Comparison of ENCODE assay signal across 14 cellular contexts in genomic region chr1:212520746-212521145, GRCh38.
A peak's percentile ranks its signal among the peaks of the same experiment; 100 is the strongest.
DNase-seq lines count a peak whose midpoint lies in the region; ATAC-seq and TF ChIP-seq lines count a peak whose summit lies in the region.
"Had no signal": no experiment of that assay in that cellular context is flagged by ENCODE, and none has a peak within 500 bp of the region (broad histone marks: within the 10 kb centered on the region; RNA-seq: fewer than 3 reads in every experiment).

No MANE protein-coding gene starts in this region.

- BruUV-seq in PC-3 (replicated peaks; lab: Mats Ljungman, UMichigan), result no TSS peak

- no peaks in the 10 kb centered on the region for H4K20me1 ChIP-seq in PC-3 (ENCODE audit: low read length)
- H4K20me1 ChIP-seq: BLaER1 had no signal

- H3K9me2 ChIP-seq in PC-3 (replicated peaks; ENCODE audit: low read length), result no peaks in the 10 kb centered on the region

- intact Hi-C loops in mucosa of descending colon (cut with DNase I, micrococcal nuclease) (no loop called here), PC-3 (cut with micrococcal nuclease) (no loop called here)
- intact Hi-C loops in activated CD8-positive, alpha-beta T cell treated with anti-CD3 and anti-CD28 coated beads for 36 hours (cut with micrococcal nuclease), result no loop called here

- ATAC-seq in mucosa of descending colon, result peak; percentile 64
- ATAC-seq in PC-3, result no peak
- ATAC-seq in activated CD8-positive, alpha-beta T cell treated with anti-CD3 and anti-CD28 coated beads for 36 hours, result no peak

- no peak overlapping the region for H3K9ac ChIP-seq in PC-3 (ENCODE audit: low read length)
- H3K9ac ChIP-seq: BLaER1 had no signal

- H3K4me3 Mint-ChIP-seq in activated CD8-positive, alpha-beta T cell treated with anti-CD3 and anti-CD28 coated beads for 36 hours, result no peak overlapping the region
- H3K4me3 Mint-ChIP-seq: CD8-positive, alpha-beta memory T cell had no signal

- POLR2A ChIA-PET in PC-3 (lab: Charles Lee; ENCODE audit: unreplicated experiment), result no interaction called here
- POLR2A ChIA-PET in activated CD8-positive, alpha-beta T cell treated with anti-CD3 and anti-CD28 coated beads for 36 hours (lab: Charles Lee), result no interaction called here

- TF ChIP-seq CTCF in mucosa of descending colon (IDR thresholded peaks at IDR 0.05) (no peak), PC-3 (conservative IDR thresholded peaks at IDR 0.05; ENCODE audit: low read depth, low read length) (no peak), coronary artery (IDR thresholded peaks at IDR 0.05) (no peak)
- no peak for TF ChIP-seq CTCF in activated CD8-positive, alpha-beta T cell treated with anti-CD3 and anti-CD28 coated beads for 36 hours (IDR thresholded peaks at IDR 0.05)

- peak; percentile 57 for DNase-seq in DMS 273 (lab: John Stamatoyannopoulos, UW; ENCODE audit: unreplicated experiment)
- DNase-seq in DMS 273 treated with DMSO at 0.1 percent for 48 hours (lab: John Stamatoyannopoulos, UW), result no peak
- peak; percentile 85 to 94 for DNase-seq in SJCRH30
- DNase-seq in mucosa of descending colon, result peak in 2 of 3 donors; percentile 40 to 67
- no peak for DNase-seq in PC-3
- no peak for DNase-seq in activated CD8-positive, alpha-beta T cell treated with anti-CD3 and anti-CD28 coated beads for 36 hours
- DNase-seq in T-helper 9 cell, result no peak
- no peak for DNase-seq in coronary artery (ENCODE audit: low spot score)
- DNase-seq: Caco-2; CD8-positive, alpha-beta memory T cell; HCEC 1CT had no signal

- no peaks in the 10 kb centered on the region for H3K79me2 ChIP-seq in PC-3 (ENCODE audit: low read length)

- no peak overlapping the region for H3K4me3 ChIP-seq in SJCRH30
- H3K4me3 ChIP-seq in mucosa of descending colon, result no peak overlapping the region
- no peak overlapping the region for H3K4me3 ChIP-seq in PC-3 (ENCODE audit: low read length)
- no peak overlapping the region for H3K4me3 ChIP-seq in coronary artery
- H3K4me3 ChIP-seq: BLaER1 had no signal

- H3K36me3 ChIP-seq in SJCRH30 (no peaks in the 10 kb centered on the region), mucosa of descending colon (ENCODE audit: low read depth) (no peaks in the 10 kb centered on the region), PC-3 (ENCODE audit: low read depth, low read length) (no peaks in the 10 kb centered on the region)
- H3K36me3 ChIP-seq: BLaER1 had no signal

- H3K27me3 ChIP-seq in SJCRH30 (no peaks in the 10 kb centered on the region), PC-3 (ENCODE audit: low read length) (peaks cover 3% of the 10 kb centered on the region; the same call in 1 of the 2 replicates)
- H3K27me3 ChIP-seq: BLaER1 had no signal

- H3K27me3 Mint-ChIP-seq in activated CD8-positive, alpha-beta T cell treated with anti-CD3 and anti-CD28 coated beads for 36 hours, result peaks cover 26% of the 10 kb centered on the region

- H3K9me3 Mint-ChIP-seq in activated CD8-positive, alpha-beta T cell treated with anti-CD3 and anti-CD28 coated beads for 36 hours, result no peaks in the 10 kb centered on the region
- H3K9me3 Mint-ChIP-seq: CD8-positive, alpha-beta memory T cell had no signal

- H3K9me3 ChIP-seq in SJCRH30 (replicated peaks), result no peaks in the 10 kb centered on the region
- H3K9me3 ChIP-seq in mucosa of descending colon, result no peaks in the 10 kb centered on the region
- H3K9me3 ChIP-seq in PC-3 (ENCODE audit: low read length), result no peaks in the 10 kb centered on the region
- H3K9me3 ChIP-seq: BLaER1, Caco-2 had no signal

- H3K4me2 ChIP-seq in PC-3 (ENCODE audit: low read length), result no peak overlapping the region
- H3K4me2 ChIP-seq: BLaER1 had no signal

- H2AFZ ChIP-seq in PC-3 (ENCODE audit: low read length), result no peak overlapping the region

- no peaks in the 10 kb centered on the region for H3K36me3 Mint-ChIP-seq in activated CD8-positive, alpha-beta T cell treated with anti-CD3 and anti-CD28 coated beads for 36 hours (ENCODE audit: low read depth)
- H3K36me3 Mint-ChIP-seq: CD8-positive, alpha-beta memory T cell had no signal

- no peaks in the 10 kb centered on the region for H3K4me1 Mint-ChIP-seq in activated CD8-positive, alpha-beta T cell treated with anti-CD3 and anti-CD28 coated beads for 36 hours (ENCODE audit: low read depth)

- no peaks in the 10 kb centered on the region for H3F3A ChIP-seq in PC-3 (ENCODE audit: low read length, unreplicated experiment)

- peaks cover 37% of the 10 kb centered on the region for H3K4me1 ChIP-seq in SJCRH30
- H3K4me1 ChIP-seq in mucosa of descending colon (ENCODE audit: low read depth), result peaks cover 18% of the 10 kb centered on the region
- H3K4me1 ChIP-seq in PC-3 (ENCODE audit: insufficient read depth, low read length), result peaks cover 4% of the 10 kb centered on the region; the same call in 1 of the 2 replicates
- H3K4me1 ChIP-seq: BLaER1, Caco-2 had no signal

- CTCF ChIA-PET in PC-3 (lab: Charles Lee), result no interaction called here
- CTCF ChIA-PET in activated CD8-positive, alpha-beta T cell treated with anti-CD3 and anti-CD28 coated beads for 36 hours (lab: Charles Lee), result interaction anchor here (0.6 kb wide), 1 partner anchor 159 kb away, joined by 3 read pairs; no protein-coding TSS in a partner anchor

- peak overlapping the region; percentile 82 for H3K27ac ChIP-seq in SJCRH30
- no peak overlapping the region for H3K27ac ChIP-seq in PC-3 (ENCODE audit: low read length)
- H3K27ac ChIP-seq in coronary artery, result no peak overlapping the region
- H3K27ac ChIP-seq: 22Rv1, BLaER1, HL-60 had no signal

- no peak overlapping the region for H3K27ac Mint-ChIP-seq in activated CD8-positive, alpha-beta T cell treated with anti-CD3 and anti-CD28 coated beads for 36 hours
- H3K27ac Mint-ChIP-seq: CD8-positive, alpha-beta memory T cell had no signal

Comparison
In these comparisons a context has a peak if more than half of its experiments do, and no peak if none do; other contexts are left out.
1. DNase-seq: peak in DMS 273 (single experiment), SJCRH30 (2 of 2) and mucosa of descending colon (2 of 3); none in DMS 273 treated with DMSO at 0.1 percent for 48 hours (single experiment), PC-3 (single experiment), activated CD8-positive, alpha-beta T cell treated with anti-CD3 and anti-CD28 coated beads for 36 hours (single experiment), T-helper 9 cell (single experiment) and coronary artery (single experiment).